ENCODE assay signal across 1 cellular context in the genomic region with DNA sequence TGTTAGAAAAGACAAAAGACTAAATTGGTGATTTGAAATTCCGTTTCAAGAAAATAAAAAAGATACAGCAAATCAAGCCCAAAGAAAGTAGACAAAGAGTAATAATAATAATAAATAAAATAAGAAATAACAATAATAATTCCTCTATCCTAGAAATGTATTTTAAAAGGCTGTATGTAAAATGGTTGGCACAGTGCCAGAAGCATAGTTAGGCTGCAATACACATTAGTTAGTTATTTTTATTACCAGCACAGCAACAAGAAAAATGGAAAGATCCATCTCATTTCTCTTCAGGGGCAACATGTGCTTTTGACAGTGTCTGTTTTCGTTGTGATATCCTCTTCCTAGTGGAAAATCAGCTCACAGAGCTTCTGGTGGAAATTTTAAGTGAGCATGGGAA.
TF ChIP-seq lines count a peak whose summit lies in the region.

No MANE protein-coding gene starts in this region.

TF ChIP-seq in GM23338, 12 proteins besides CTCF, POLR2A, EP300 and RAD21 (continued from another document):
- TF ChIP-seq, protein P1, sequence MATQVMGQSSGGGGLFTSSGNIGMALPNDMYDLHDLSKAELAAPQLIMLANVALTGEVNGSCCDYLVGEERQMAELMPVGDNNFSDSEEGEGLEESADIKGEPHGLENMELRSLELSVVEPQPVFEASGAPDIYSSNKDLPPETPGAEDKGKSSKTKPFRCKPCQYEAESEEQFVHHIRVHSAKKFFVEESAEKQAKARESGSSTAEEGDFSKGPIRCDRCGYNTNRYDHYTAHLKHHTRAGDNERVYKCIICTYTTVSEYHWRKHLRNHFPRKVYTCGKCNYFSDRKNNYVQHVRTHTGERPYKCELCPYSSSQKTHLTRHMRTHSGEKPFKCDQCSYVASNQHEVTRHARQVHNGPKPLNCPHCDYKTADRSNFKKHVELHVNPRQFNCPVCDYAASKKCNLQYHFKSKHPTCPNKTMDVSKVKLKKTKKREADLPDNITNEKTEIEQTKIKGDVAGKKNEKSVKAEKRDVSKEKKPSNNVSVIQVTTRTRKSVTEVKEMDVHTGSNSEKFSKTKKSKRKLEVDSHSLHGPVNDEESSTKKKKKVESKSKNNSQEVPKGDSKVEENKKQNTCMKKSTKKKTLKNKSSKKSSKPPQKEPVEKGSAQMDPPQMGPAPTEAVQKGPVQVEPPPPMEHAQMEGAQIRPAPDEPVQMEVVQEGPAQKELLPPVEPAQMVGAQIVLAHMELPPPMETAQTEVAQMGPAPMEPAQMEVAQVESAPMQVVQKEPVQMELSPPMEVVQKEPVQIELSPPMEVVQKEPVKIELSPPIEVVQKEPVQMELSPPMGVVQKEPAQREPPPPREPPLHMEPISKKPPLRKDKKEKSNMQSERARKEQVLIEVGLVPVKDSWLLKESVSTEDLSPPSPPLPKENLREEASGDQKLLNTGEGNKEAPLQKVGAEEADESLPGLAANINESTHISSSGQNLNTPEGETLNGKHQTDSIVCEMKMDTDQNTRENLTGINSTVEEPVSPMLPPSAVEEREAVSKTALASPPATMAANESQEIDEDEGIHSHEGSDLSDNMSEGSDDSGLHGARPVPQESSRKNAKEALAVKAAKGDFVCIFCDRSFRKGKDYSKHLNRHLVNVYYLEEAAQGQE (IDR thresholded peaks at IDR 0.05; ENCODE audit: unreplicated experiment) = no peak
- TF ChIP-seq NANOG (IDR thresholded peaks at IDR 0.05; ENCODE audit: borderline replicate concordance) (no peak), JUNB (IDR thresholded peaks at IDR 0.05; ENCODE audit: unreplicated experiment) (no peak), STAT1 (IDR thresholded peaks at IDR 0.05; ENCODE audit: unreplicated experiment) (no peak), ZNF114 (CRISPR knock-in tag; IDR thresholded peaks at IDR 0.05) (no peak), POLR2AphosphoS5 (IDR thresholded peaks at IDR 0.05; ENCODE audit: low read depth) (no peak), EZH2phosphoT487 (IDR thresholded peaks at IDR 0.05; ENCODE audit: unreplicated experiment) (no peak)
